In genomic region chr10:5564537-5565204, GRCh38 we compare ENCODE assay signal across 12 cellular contexts. TPM values are rescaled to one million over a fixed set of nuclear protein-coding genes. Genes with fewer than 3 reads are reported as not detected.
A peak's percentile ranks its signal among the peaks of the same experiment; 100 is the strongest.
DNase-seq lines count a peak whose midpoint lies in the region; ATAC-seq, FAIRE-seq and TF ChIP-seq lines count a peak whose summit lies in the region.
"Had no signal": no experiment of that assay in that cellular context is flagged by ENCODE, and none has a peak within 500 bp of the region (broad histone marks: within the 10 kb centered on the region; RNA-seq: fewer than 3 reads in every experiment).

No MANE protein-coding gene starts in this region.

- H3K27me3 Mint-ChIP-seq in CD4-positive, alpha-beta T cell, result no peaks in the 10 kb centered on the region
- H3K27me3 Mint-ChIP-seq in astrocyte (ENCODE audit: low read depth, unreplicated experiment), result peaks cover 5% of the 10 kb centered on the region
- H3K27me3 Mint-ChIP-seq in naive thymus-derived CD8-positive, alpha-beta T cell, result peaks cover 0 to 3% (median 0%) of the 10 kb centered on the region in 5 donors

- no peak overlapping the region for H3K4me3 ChIP-seq in RWPE2 (ENCODE audit: severe bottlenecking)
- H3K4me3 ChIP-seq in astrocyte (ENCODE audit: insufficient read depth, low read depth, low read length), result no peak overlapping the region
- H3K4me3 ChIP-seq: PC-9, right atrium auricular region had no signal

- peak overlapping the region; percentile 99 for H3K27ac Mint-ChIP-seq in CD4-positive, alpha-beta T cell
- H3K27ac Mint-ChIP-seq in astrocyte (ENCODE audit: unreplicated experiment), result peak overlapping the region; percentile 20
- peak overlapping the region; percentile 95 to 99 (median 98) for H3K27ac Mint-ChIP-seq in naive thymus-derived CD8-positive, alpha-beta T cell

- no peaks in the 10 kb centered on the region for H3K9me3 ChIP-seq in CD4-positive, alpha-beta T cell (ENCODE audit: control insufficient read depth, low read length)
- H3K9me3 ChIP-seq in RWPE2 (ENCODE audit: severe bottlenecking), result no peaks in the 10 kb centered on the region
- H3K9me3 ChIP-seq in astrocyte (ENCODE audit: insufficient read depth, low read depth, low read length), result no peaks in the 10 kb centered on the region
- H3K9me3 ChIP-seq: right atrium auricular region had no signal

- H3K4me3 Mint-ChIP-seq in CD4-positive, alpha-beta T cell, result peak overlapping the region; percentile 82
- no peak overlapping the region for H3K4me3 Mint-ChIP-seq in astrocyte (ENCODE audit: unreplicated experiment)
- H3K4me3 Mint-ChIP-seq in naive thymus-derived CD8-positive, alpha-beta T cell, result peak overlapping the region; percentile 71 to 93 (median 82)

- no peak for TF ChIP-seq CTCF in CD4-positive, alpha-beta T cell (IDR thresholded peaks at IDR 0.05)
- TF ChIP-seq CTCF in RWPE2 (IDR thresholded peaks at IDR 0.05; ENCODE audit: poor library complexity, severe bottlenecking) (no peak), astrocyte (IDR thresholded peaks at IDR 0.05; ENCODE audit: insufficient read depth, low read depth, low read length) (no peak)

- H3K36me3 ChIP-seq in RWPE2 (ENCODE audit: low read depth), result no peaks in the 10 kb centered on the region
- H3K36me3 ChIP-seq in astrocyte (ENCODE audit: insufficient read depth, low read length), result no peaks in the 10 kb centered on the region
- H3K36me3 ChIP-seq: right atrium auricular region had no signal

- no peaks in the 10 kb centered on the region for H3K79me2 ChIP-seq in astrocyte (ENCODE audit: insufficient read depth, low read length)

- no peak for FAIRE-seq in astrocyte (lab: Jason Lieb, UNC)

- peak overlapping the region; percentile 72 for H2AFZ ChIP-seq in astrocyte (ENCODE audit: low read depth, low read length)
- H2AFZ ChIP-seq: PC-9 had no signal

- peak overlapping the region; percentile 48 for H3K4me2 ChIP-seq in astrocyte (ENCODE audit: low read length)
- H3K4me2 ChIP-seq: PC-9 had no signal

- peak; percentile 80 for ATAC-seq in CD4-positive, alpha-beta T cell (ENCODE audit: poor library complexity)
- no peak for ATAC-seq in RWPE2 (ENCODE audit: low read depth)
- ATAC-seq in naive thymus-derived CD8-positive, alpha-beta T cell, result peak; percentile 74 to 78

- H3K4me1 ChIP-seq in RWPE2 (ENCODE audit: insufficient read depth, poor library complexity, severe bottlenecking) (peaks cover 44% of the 10 kb centered on the region), astrocyte (ENCODE audit: insufficient read depth, low read length) (peaks cover 46% of the 10 kb centered on the region)
- H3K4me1 ChIP-seq: right atrium auricular region had no signal

- H3K27me3 ChIP-seq in CD4-positive, alpha-beta T cell (ENCODE audit: control insufficient read depth, insufficient read depth, low read length), result no peaks in the 10 kb centered on the region
- H3K27me3 ChIP-seq in RWPE2 (ENCODE audit: insufficient read depth, poor library complexity, severe bottlenecking) (no peaks in the 10 kb centered on the region), astrocyte (ENCODE audit: insufficient read depth, low read length) (no peaks in the 10 kb centered on the region)
- H3K27me3 ChIP-seq: right atrium auricular region had no signal

- peak overlapping the region; percentile 41 for H3K9ac ChIP-seq in astrocyte (ENCODE audit: low read length)

- POLR2A ChIA-PET in CD4-positive, alpha-beta T cell (lab: Charles Lee), result interaction anchor here (0.6 to 3.4 kb wide), 8 partner anchors 10 to 325 kb away, joined by 3 to 32 read pairs (median 6); partner anchors contain the start of gene FBH1
- POLR2A ChIA-PET in naive thymus-derived CD8-positive, alpha-beta T cell (lab: Charles Lee), result interaction anchor here (0.9 to 4.8 kb wide), 7 partner anchors 8 to 117 kb away, joined by 3 to 39 read pairs (median 5); no protein-coding TSS in a partner anchor

- H4K20me1 ChIP-seq in astrocyte (ENCODE audit: insufficient read depth, low read length), result no peaks in the 10 kb centered on the region

- peaks cover 3% of the 10 kb centered on the region for H3K9me3 Mint-ChIP-seq in CD4-positive, alpha-beta T cell
- no peaks in the 10 kb centered on the region for H3K9me3 Mint-ChIP-seq in astrocyte (ENCODE audit: unreplicated experiment)
- peaks cover 0 to 4% (median 0%) of the 10 kb centered on the region in 9 donors for H3K9me3 Mint-ChIP-seq in naive thymus-derived CD8-positive, alpha-beta T cell

- H3K27ac ChIP-seq in CD4-positive, alpha-beta T cell (ENCODE audit: low read depth, low read length), result peak overlapping the region; percentile 79
- H3K27ac ChIP-seq in RWPE2 (ENCODE audit: poor library complexity, severe bottlenecking), result peak overlapping the region; percentile 93
- H3K27ac ChIP-seq in astrocyte (ENCODE audit: low read depth, low read length), result peak overlapping the region; percentile 45
- H3K27ac ChIP-seq: PC-9, right atrium auricular region had no signal

- peaks cover 47% of the 10 kb centered on the region for H3K4me1 Mint-ChIP-seq in CD4-positive, alpha-beta T cell (ENCODE audit: low read depth)
- H3K4me1 Mint-ChIP-seq in astrocyte (ENCODE audit: low read depth, unreplicated experiment), result peaks cover 46% of the 10 kb centered on the region
- peaks cover 15 to 23% (median 19%) of the 10 kb centered on the region in 4 donors for H3K4me1 Mint-ChIP-seq in naive thymus-derived CD8-positive, alpha-beta T cell

- intact Hi-C loops in CD4-positive, alpha-beta T cell (cut with DNase I, micrococcal nuclease), result no loop called here

- peaks cover 4% of the 10 kb centered on the region for H3K36me3 Mint-ChIP-seq in CD4-positive, alpha-beta T cell (ENCODE audit: low read depth)
- H3K36me3 Mint-ChIP-seq in astrocyte (ENCODE audit: low read depth, unreplicated experiment), result peaks cover 3% of the 10 kb centered on the region
- no peaks in the 10 kb centered on the region for H3K36me3 Mint-ChIP-seq in naive thymus-derived CD8-positive, alpha-beta T cell

- CTCF ChIA-PET in CD4-positive, alpha-beta T cell (lab: Charles Lee), result no interaction called here

- DNase-seq in CD4-positive, alpha-beta T cell, result peak; percentile 26 to 62 (median 46)
- DNase-seq in RWPE2 (ENCODE audit: low spot score) (peak; percentile 22), astrocyte (ENCODE audit: low read depth) (no peak), DMS79 treated with DMSO at 0.1 percent for 48 hours (lab: John Stamatoyannopoulos, UW) (no peak), NCI-H2107 treated with DMSO at 0.1 percent for 48 hours (lab: John Stamatoyannopoulos, UW; ENCODE audit: unreplicated experiment) (no peak), globus pallidus (ENCODE audit: low spot score) (no peak), NCI-H1105 (lab: John Stamatoyannopoulos, UW) (no peak)
- DNase-seq in naive thymus-derived CD8-positive, alpha-beta T cell, result peak in 4 of 10 donors; percentile 13 to 46 (median 32)
- DNase-seq: C1 segment of cervical spinal cord, NCI-H1417 had no signal

RNA-seq across cellular contexts. Expression of gene CALML3, which starts 39.9 kb away (rescaled TPM):
- total RNA-seq in CD4-positive, alpha-beta T cell, result not detected
- not detected in 2 replicates for total RNA-seq in astrocyte
- not detected for total RNA-seq in naive thymus-derived CD8-positive, alpha-beta T cell
- polyA plus RNA-seq in naive thymus-derived CD8-positive, alpha-beta T cell, result not detected
- total RNA-seq: PC-9, right atrium auricular region had no signal

Comparison
In these comparisons a context has a peak if more than half of its experiments do, and no peak if none do; other contexts are left out.
1. DNase-seq: peak in CD4-positive, alpha-beta T cell (10 of 10) and RWPE2 (single experiment); none in astrocyte (single experiment), DMS79 treated with DMSO at 0.1 percent for 48 hours (single experiment), NCI-H2107 treated with DMSO at 0.1 percent for 48 hours (single experiment), globus pallidus (single experiment) and NCI-H1105 (single experiment).
2. H3K27ac Mint-ChIP-seq: peak in every context shown above with its lines; median percentile 99 in CD4-positive, alpha-beta T cell; 98 in naive thymus-derived CD8-positive, alpha-beta T cell; 20 in astrocyte.
3. Peak in every context shown above with its lines, with median percentiles within 50 percentile points of each other: H3K27ac ChIP-seq.